ENCODE assay signal across 18 cellular contexts in genomic region chr12:93780115-93780641, GRCh38.
DNase-seq lines count a peak whose midpoint lies in the region; ATAC-seq and TF ChIP-seq lines count a peak whose summit lies in the region.
"Had no signal": no experiment of that assay in that cellular context is flagged by ENCODE, and none has a peak within 500 bp of the region (broad histone marks: within the 10 kb centered on the region; RNA-seq: fewer than 3 reads in every experiment).

No MANE protein-coding gene starts in this region.

- peak overlapping the region; percentile 84 for H3K27ac ChIP-seq in rectal smooth muscle tissue (ENCODE audit: low read depth, low read length)
- H3K27ac ChIP-seq: epithelial cell of prostate, RWPE1, WERI-Rb-1 had no signal

- H3K36me3 ChIP-seq in rectal smooth muscle tissue (ENCODE audit: control insufficient read depth, insufficient read depth, low read length), result no peaks in the 10 kb centered on the region
- H3K36me3 ChIP-seq: WERI-Rb-1 had no signal

- no peaks in the 10 kb centered on the region for H3K27me3 ChIP-seq in rectal smooth muscle tissue (ENCODE audit: control insufficient read depth, insufficient read depth, low read length)

- peak; percentile 49 for DNase-seq in HCEC 1CT
- peak; percentile 54 for DNase-seq in fibroblast of pulmonary artery (ENCODE audit: low read depth)
- DNase-seq in stimulated activated CD4-positive, alpha-beta T cell treated with anti-CD3 and anti-CD28 coated beads, Interleukin-2, amount 100 ng/mL, for 48 hours, result no peak
- DNase-seq in hepatic stellate cell (ENCODE audit: low spot score), result no peak
- DNase-seq in NCI-H526 (lab: John Stamatoyannopoulos, UW), result no peak
- DNase-seq: amniotic stem cell, GDM1, kidney, MV-4-11, NCI-H187 treated with DMSO at 0.1 percent for 48 hours, NCI-H446 treated with DMSO at 0.1 percent for 48 hours, WERI-Rb-1 had no signal

- H3K4me3 ChIP-seq in fibroblast of pulmonary artery (replicated peaks; ENCODE audit: low read depth, low read length) (no peak overlapping the region), rectal smooth muscle tissue (ENCODE audit: low read length) (no peak overlapping the region)
- H3K4me3 ChIP-seq: GM12878, skin epidermis had no signal

- peaks cover 58% of the 10 kb centered on the region for H3K4me1 ChIP-seq in rectal smooth muscle tissue (ENCODE audit: control insufficient read depth, insufficient read depth, low read length)

- peak; percentile 8 for ATAC-seq in SK-N-SH treated with all-trans-retinoic acid at 6 μM for 48 hours
- ATAC-seq: GM12878 had no signal

- no peak overlapping the region for H3K9ac ChIP-seq in rectal smooth muscle tissue (ENCODE audit: low read length)

- TF ChIP-seq CTCF in fibroblast of pulmonary artery (IDR thresholded peaks at IDR 0.05; ENCODE audit: low read length, missing control alignments), result no peak

TF ChIP-seq in SK-N-SH treated with all-trans-retinoic acid at 6 μM for 48 hours, 23 proteins besides CTCF, POLR2A, EP300 and RAD21:
- 0 out of 2 replicates have a peak, but pooled peaks have one; percentile 59 for TF ChIP-seq SNAI2 (CRISPR knock-in tag; IDR thresholded peaks at IDR 0.05)
- no peak for TF ChIP-seq CSRNP3 (CRISPR knock-in tag; IDR thresholded peaks at IDR 0.05)
- no peak for TF ChIP-seq PATZ1 (CRISPR knock-in tag; IDR thresholded peaks at IDR 0.05; ENCODE audit: borderline replicate concordance)
- TF ChIP-seq POU6F1 (CRISPR knock-in tag; IDR thresholded peaks at IDR 0.05; ENCODE audit: borderline replicate concordance, low read depth), result no peak
- peak; percentile 48; the same call in 1 of the 2 replicates for TF ChIP-seq CREB5 (CRISPR knock-in tag; IDR thresholded peaks at IDR 0.05; ENCODE audit: low read depth)
- TF ChIP-seq ARNTL (CRISPR knock-in tag; IDR thresholded peaks at IDR 0.05; ENCODE audit: borderline replicate concordance, low read depth), result no peak
- peak; percentile 71 for TF ChIP-seq ISL1 (CRISPR knock-in tag; IDR thresholded peaks at IDR 0.05)
TF ChIP-seq in SK-N-SH treated with all-trans-retinoic acid at 6 μM for 48 hours: peak in this region for 3.

Comparison
In these comparisons a context has a peak if more than half of its experiments do, and no peak if none do; other contexts are left out.
1. DNase-seq: peak in HCEC 1CT (single experiment) and fibroblast of pulmonary artery (single experiment); none in stimulated activated CD4-positive, alpha-beta T cell treated with anti-CD3 and anti-CD28 coated beads, Interleukin-2, amount 100 ng/mL, for 48 hours (0 of 2), hepatic stellate cell (single experiment) and NCI-H526 (0 of 2).